ENCODE assay signal across 28 cellular contexts in genomic region chr20:37066168-37066567, GRCh38. TPM values are rescaled to one million over a fixed set of nuclear protein-coding genes. Genes with fewer than 3 reads are reported as not detected.
DNase-seq lines count a peak whose midpoint lies in the region; ATAC-seq, FAIRE-seq and TF ChIP-seq lines count a peak whose summit lies in the region.
"Had no signal": no experiment of that assay in that cellular context is flagged by ENCODE, and none has a peak within 500 bp of the region (broad histone marks: within the 10 kb centered on the region; RNA-seq: fewer than 3 reads in every experiment).

No MANE protein-coding gene starts in this region.

- H3K9me3 ChIP-seq in HepG2 (ENCODE audit: low read length) (no peaks in the 10 kb centered on the region), right lobe of liver (no peaks in the 10 kb centered on the region)
- no peaks in the 10 kb centered on the region for H3K9me3 ChIP-seq in CD8-positive, alpha-beta memory T cell (ENCODE audit: low read length)
- H3K9me3 ChIP-seq: SJCRH30 had no signal

- no peak for TF ChIP-seq CTCF in HepG2 (CRISPR knock-in tag; IDR thresholded peaks at IDR 0.05)
- TF ChIP-seq CTCF in right lobe of liver (IDR thresholded peaks at IDR 0.05) = no peak

- TF ChIP-seq RAD21 in HepG2 (CRISPR knock-in tag; IDR thresholded peaks at IDR 0.05) = no peak

- no peak overlapping the region for H3K4me2 ChIP-seq in HepG2 (ENCODE audit: low read depth, low read length)

- CTCF ChIA-PET in HepG2 (lab: Yijun Ruan, JAX; ENCODE audit: low intra/inter-chr PET ratio, low total read pairs) = no interaction called here
- CTCF ChIA-PET in CD8-positive, alpha-beta memory T cell (lab: Charles Lee) = interaction anchor here (1.3 kb wide), 1 partner anchor 15 kb away, joined by 4 read pairs; no protein-coding TSS in a partner anchor

- H3K27me3 Mint-ChIP-seq in activated T-helper 1 cell treated with anti-CD3 and anti-CD28 coated beads, Interleukin-12 subunit alpha, Interleukin-12 subunit beta, Interleukin-2, Interleukin-4 antibody, amounts not matched to agents 30 ng/mL and 10 ng/mL and 1 ng/mL, durations not matched to agents 14 hours and 24 hours and 36 hours (ENCODE audit: insufficient read depth) = no peaks in the 10 kb centered on the region
- no peaks in the 10 kb centered on the region for H3K27me3 Mint-ChIP-seq in CD8-positive, alpha-beta memory T cell

- no peak overlapping the region for H3K9ac ChIP-seq in HepG2 (ENCODE audit: insufficient read depth, low read depth, low read length)

- H3K27me3 ChIP-seq in HepG2 (ENCODE audit: control insufficient read depth in 1 of 2, insufficient read depth in 2 of 2, low read length in 2 of 2) (no peaks in the 10 kb centered on the region), right lobe of liver (no peaks in the 10 kb centered on the region)
- H3K27me3 ChIP-seq in CD8-positive, alpha-beta memory T cell (ENCODE audit: insufficient read depth, low read length, poor library complexity, severe bottlenecking) = no peaks in the 10 kb centered on the region
- H3K27me3 ChIP-seq: SJCRH30 had no signal

- H3K4me1 Mint-ChIP-seq in activated T-helper 1 cell treated with anti-CD3 and anti-CD28 coated beads, Interleukin-12 subunit alpha, Interleukin-12 subunit beta, Interleukin-2, Interleukin-4 antibody, amounts not matched to agents 30 ng/mL and 10 ng/mL and 1 ng/mL, durations not matched to agents 14 hours and 24 hours and 36 hours (ENCODE audit: low read depth) = peaks cover 10% of the 10 kb centered on the region
- H3K4me1 Mint-ChIP-seq in CD8-positive, alpha-beta memory T cell = peaks cover 3 to 4% (median 4%) of the 10 kb centered on the region in 3 donors

- no peaks in the 10 kb centered on the region for H3K9me3 Mint-ChIP-seq in activated T-helper 1 cell treated with anti-CD3 and anti-CD28 coated beads, Interleukin-12 subunit alpha, Interleukin-12 subunit beta, Interleukin-2, Interleukin-4 antibody, amounts not matched to agents 30 ng/mL and 10 ng/mL and 1 ng/mL, durations not matched to agents 14 hours and 24 hours and 36 hours
- H3K9me3 Mint-ChIP-seq in CD8-positive, alpha-beta memory T cell = no peaks in the 10 kb centered on the region
- H3K9me3 Mint-ChIP-seq: CD8-positive, alpha-beta T cell had no signal

- no peak overlapping the region for H3K4me3 ChIP-seq in HepG2 (replicated peaks in 1 of 3; ENCODE audit: insufficient read depth in 1 of 3, low read depth in 2 of 3, low read length in 3 of 3)
- H3K4me3 ChIP-seq in right lobe of liver = no peak overlapping the region
- H3K4me3 ChIP-seq in CD8-positive, alpha-beta memory T cell (ENCODE audit: low read length) = no peak overlapping the region
- H3K4me3 ChIP-seq: SJCRH30 had no signal

- WGBS in HepG2 (ENCODE audit: low lambda C conversion rate) = 92% methylated on average over 2 of the region's 2 CpGs
- 92% methylated on average over 2 of the region's 2 CpGs for WGBS in right lobe of liver (ENCODE audit: insufficient coverage, low coverage, low lambda C conversion rate, missing lambda C conversion rate)

- H3K36me3 ChIP-seq in HepG2 (replicated peaks in 1 of 2; ENCODE audit: control insufficient read depth in 1 of 2, insufficient read depth in 2 of 2, low read length in 2 of 2) (peaks cover 18 to 51% of the 10 kb centered on the region in 2 experiments), right lobe of liver (no peaks in the 10 kb centered on the region)
- H3K36me3 ChIP-seq in CD8-positive, alpha-beta memory T cell (ENCODE audit: insufficient read depth, low read length) = peaks cover 21% of the 10 kb centered on the region

- BruUV-seq in HepG2 (replicated peaks; lab: Mats Ljungman, UMichigan) = TSS peak; percentile 42

- H3K4me1 ChIP-seq in HepG2 (ENCODE audit: insufficient read depth, low read length) = no peaks in the 10 kb centered on the region
- no peaks in the 10 kb centered on the region for H3K4me1 ChIP-seq in right lobe of liver
- H3K4me1 ChIP-seq in CD8-positive, alpha-beta memory T cell (ENCODE audit: insufficient read depth, low read length) = peaks cover 3% of the 10 kb centered on the region

- H3K79me2 ChIP-seq in HepG2 (ENCODE audit: insufficient read depth, low read length) = no peaks in the 10 kb centered on the region

- H3K4me3 Mint-ChIP-seq in activated T-helper 1 cell treated with anti-CD3 and anti-CD28 coated beads, Interleukin-12 subunit alpha, Interleukin-12 subunit beta, Interleukin-2, Interleukin-4 antibody, amounts not matched to agents 30 ng/mL and 10 ng/mL and 1 ng/mL, durations not matched to agents 14 hours and 24 hours and 36 hours = no peak overlapping the region
- no peak overlapping the region for H3K4me3 Mint-ChIP-seq in CD8-positive, alpha-beta memory T cell
- H3K4me3 Mint-ChIP-seq: CD8-positive, alpha-beta T cell had no signal

- TF ChIP-seq EP300 in HepG2 (IDR thresholded peaks at IDR 0.05; ENCODE audit: low read depth in 2 of 2, low read length in 2 of 2) (no peak), HepG2 (CRISPR knock-in tag; IDR thresholded peaks at IDR 0.05; ENCODE audit: borderline replicate concordance) (no peak)

- H3K27ac ChIP-seq in HepG2 (ENCODE audit: extremely low read length, insufficient read depth, low read length) = no peak overlapping the region
- no peak overlapping the region for H3K27ac ChIP-seq in right lobe of liver
- H3K27ac ChIP-seq in CD8-positive, alpha-beta memory T cell (ENCODE audit: low read depth, low read length) = no peak overlapping the region
- H3K27ac ChIP-seq: HL-60, SJCRH30 had no signal

- no peak for DNase-seq in HepG2 (ENCODE audit: low spot score)
- no peak for DNase-seq in right lobe of liver
- DNase-seq in NCI-H526 (lab: John Stamatoyannopoulos, UW) = peak; percentile 80 to 82
- DNase-seq in activated T-helper 1 cell treated with anti-CD3 and anti-CD28 coated beads, Interleukin-12 subunit alpha, Interleukin-12 subunit beta, Interleukin-2, Interleukin-4 antibody, amounts not matched to agents 30 ng/mL and 10 ng/mL and 1 ng/mL, durations not matched to agents 14 hours and 24 hours and 36 hours (ENCODE audit: low spot score) = no peak
- DNase-seq in CD8-positive, alpha-beta memory T cell = no peak
- no peak for DNase-seq in retina
- DNase-seq: AML-193; C1 segment of cervical spinal cord; Calu3; CD8-positive, alpha-beta T cell; DMS79 treated with DMSO at 0.1 percent for 48 hours; GF-D8; KG1; MM.1S; NCI-H1694 treated with DMSO at 0.1 percent for 48 hours; NCI-H2081; NCI-H226; NCI-H510A; NCI-H748 treated with DMSO at 0.1 percent for 48 hours; PC-3; SJCRH30 had no signal

- H2AFZ ChIP-seq in HepG2 (ENCODE audit: low read length) = no peak overlapping the region

- ATAC-seq in HepG2 (no peak), right lobe of liver (no peak), GM21737 (IDR thresholded peaks at IDR 0.05; ENCODE audit: unreplicated experiment) (no peak), GM19463 (IDR thresholded peaks at IDR 0.05; ENCODE audit: unreplicated experiment) (no peak)
- ATAC-seq: CD8-positive, alpha-beta T cell; HCT116; PC-3; Right ventricle myocardium inferior had no signal

- TF ChIP-seq POLR2A in HepG2 (IDR thresholded peaks at IDR 0.05; ENCODE audit: insufficient read depth in 1 of 2, low read depth in 2 of 2, low read length in 2 of 2) (no peak), right lobe of liver (IDR thresholded peaks at IDR 0.05) (no peak)

- intact Hi-C loops in HepG2 (cut with micrococcal nuclease; ENCODE audit: unreplicated experiment) (no loop called here), right lobe of liver (cut with DNase I) (no loop called here)
- intact Hi-C loops in activated T-helper 1 cell treated with anti-CD3 and anti-CD28 coated beads, Interleukin-12 subunit alpha, Interleukin-12 subunit beta, Interleukin-2, Interleukin-4 antibody, amounts not matched to agents 30 ng/mL and 10 ng/mL and 1 ng/mL, durations not matched to agents 14 hours and 24 hours and 36 hours (cut with micrococcal nuclease) = no loop called here

- H3K36me3 Mint-ChIP-seq in activated T-helper 1 cell treated with anti-CD3 and anti-CD28 coated beads, Interleukin-12 subunit alpha, Interleukin-12 subunit beta, Interleukin-2, Interleukin-4 antibody, amounts not matched to agents 30 ng/mL and 10 ng/mL and 1 ng/mL, durations not matched to agents 14 hours and 24 hours and 36 hours (ENCODE audit: low read depth) = peaks cover 26% of the 10 kb centered on the region
- peaks cover 0 to 46% (median 9%) of the 10 kb centered on the region in 3 donors for H3K36me3 Mint-ChIP-seq in CD8-positive, alpha-beta memory T cell

- in situ Hi-C loops in HepG2 (cut with HindIII; ENCODE audit: extremely low pct_ligation_motif_present, low pct_unique_long_range_greater_than_20kb) = no loop called here

- peak overlapping the region; percentile 27 for H3K27ac Mint-ChIP-seq in activated T-helper 1 cell treated with anti-CD3 and anti-CD28 coated beads, Interleukin-12 subunit alpha, Interleukin-12 subunit beta, Interleukin-2, Interleukin-4 antibody, amounts not matched to agents 30 ng/mL and 10 ng/mL and 1 ng/mL, durations not matched to agents 14 hours and 24 hours and 36 hours
- peak overlapping the region in 1 of 8 donors; percentile 20 for H3K27ac Mint-ChIP-seq in CD8-positive, alpha-beta memory T cell
- H3K27ac Mint-ChIP-seq: CD8-positive, alpha-beta T cell had no signal

- FAIRE-seq in HepG2 (lab: Jason Lieb, UNC) = no peak
- FAIRE-seq: A204.1, GM12891 had no signal

- H4K20me1 ChIP-seq in HepG2 (ENCODE audit: insufficient read depth, low read length) = no peaks in the 10 kb centered on the region

- POLR2A ChIA-PET in HepG2 (lab: Yijun Ruan, JAX) = no interaction called here
- POLR2A ChIA-PET in CD8-positive, alpha-beta memory T cell (lab: Charles Lee) = interaction anchor here (0.7 kb wide), 1 partner anchor 30 kb away, joined by 7 read pairs; the partner anchor contains the start of gene RBL1

RNA-seq across cellular contexts. Expression of gene RBL1, which starts 29.6 kb away (rescaled TPM):
- total RNA-seq in HepG2 (2016; rRNA removed; fragmentation: Illumina TruSeq; extraction: Trizol) (25.9 and 27.5 TPM in 2 replicates), right lobe of liver (1 to 10 TPM; 1.8 to 3.9 (median 2.2) TPM)
- 42.0 and 44.0 TPM in 2 replicates for total RNA-seq in HepG2 (2016; cell fraction: cytosol; rRNA removed; fragmentation: Illumina TruSeq; extraction: Trizol; ENCODE audit: low read depth)
- 24.2 and 27.7 TPM in 2 replicates for total RNA-seq in HepG2 (2016; cell fraction: insoluble cytoplasmic fraction; rRNA removed; fragmentation: Illumina TruSeq; extraction: Trizol)
- 15.8 and 18.1 TPM in 2 replicates for total RNA-seq in HepG2 (2016; cell fraction: membrane; rRNA removed; fragmentation: Illumina TruSeq; extraction: Trizol)
- 32.1 and 40.4 TPM in 2 replicates for total RNA-seq in HepG2 (2016; cell fraction: nucleus; rRNA removed; fragmentation: Illumina TruSeq; extraction: Trizol)
- polyA plus RNA-seq in HepG2 (2011; rRNA removed) = 4.4 and 6.0 TPM in 2 replicates
- 2.9 and 3.4 TPM in 2 replicates for polyA plus RNA-seq in HepG2 (2011; cell fraction: cytosol; rRNA removed)
- 4.2 and 6.8 TPM in 2 replicates for polyA plus RNA-seq in HepG2 (2011; cell fraction: nucleus; rRNA removed)
- 3.7 and 7.6 TPM in 2 replicates for polyA plus RNA-seq in HepG2 (2012)
- polyA plus RNA-seq in HepG2 (2016; cell fraction: cytosol; fragmentation: Illumina TruSeq; extraction: Trizol; ENCODE audit: low read depth) = 0.89 TPM in 2 replicates
- 14.5 and 15.0 TPM in 2 replicates for polyA plus RNA-seq in HepG2 (2016; cell fraction: insoluble cytoplasmic fraction; fragmentation: Illumina TruSeq; extraction: Trizol; ENCODE audit: low read depth)
- polyA plus RNA-seq in HepG2 (2016; cell fraction: membrane; fragmentation: Illumina TruSeq; extraction: Trizol; ENCODE audit: low read depth) = 2.6 and 2.7 TPM in 2 replicates
- polyA plus RNA-seq in HepG2 (2016; cell fraction: nucleus; fragmentation: Illumina TruSeq; extraction: Trizol; ENCODE audit: insufficient read depth, low read depth) = 18.1 and 20.7 TPM in 2 replicates
- 16.9 and 19.2 TPM in 2 replicates for polyA minus RNA-seq in HepG2 (2011; rRNA and poly(A)+ RNA removed; ENCODE audit: low replicate concordance)
- 10.9 and 13.3 TPM in 2 replicates for polyA minus RNA-seq in HepG2 (2011; cell fraction: cytosol; rRNA and poly(A)+ RNA removed)
- polyA minus RNA-seq in HepG2 (2011; cell fraction: nucleus; rRNA and poly(A)+ RNA removed) = 27.9 and 29.1 TPM in 2 replicates
- total RNA-seq in activated T-helper 1 cell treated with anti-CD3 and anti-CD28 coated beads, Interleukin-12 subunit alpha, Interleukin-12 subunit beta, Interleukin-2, Interleukin-4 antibody, amounts not matched to agents 30 ng/mL and 10 ng/mL and 1 ng/mL, durations not matched to agents 14 hours and 24 hours and 36 hours = 49.2 and 53.7 TPM in 2 replicates
- total RNA-seq in CD8-positive, alpha-beta memory T cell = 10 to 100 TPM; 44.0 to 45.0 TPM
- polyA plus RNA-seq in CD8-positive, alpha-beta memory T cell = 13.7 TPM

Comparison
In these comparisons a context has a peak if more than half of its experiments do, and no peak if none do; other contexts are left out.
1. DNase-seq: peak in NCI-H526 (2 of 2); none in HepG2 (single experiment), right lobe of liver (0 of 3), activated T-helper 1 cell treated with anti-CD3 and anti-CD28 coated beads, Interleukin-12 subunit alpha, Interleukin-12 subunit beta, Interleukin-2, Interleukin-4 antibody, amounts not matched to agents 30 ng/mL and 10 ng/mL and 1 ng/mL, durations not matched to agents 14 hours and 24 hours and 36 hours (single experiment), CD8-positive, alpha-beta memory T cell (0 of 5) and retina (single experiment).